In the genomic region with DNA sequence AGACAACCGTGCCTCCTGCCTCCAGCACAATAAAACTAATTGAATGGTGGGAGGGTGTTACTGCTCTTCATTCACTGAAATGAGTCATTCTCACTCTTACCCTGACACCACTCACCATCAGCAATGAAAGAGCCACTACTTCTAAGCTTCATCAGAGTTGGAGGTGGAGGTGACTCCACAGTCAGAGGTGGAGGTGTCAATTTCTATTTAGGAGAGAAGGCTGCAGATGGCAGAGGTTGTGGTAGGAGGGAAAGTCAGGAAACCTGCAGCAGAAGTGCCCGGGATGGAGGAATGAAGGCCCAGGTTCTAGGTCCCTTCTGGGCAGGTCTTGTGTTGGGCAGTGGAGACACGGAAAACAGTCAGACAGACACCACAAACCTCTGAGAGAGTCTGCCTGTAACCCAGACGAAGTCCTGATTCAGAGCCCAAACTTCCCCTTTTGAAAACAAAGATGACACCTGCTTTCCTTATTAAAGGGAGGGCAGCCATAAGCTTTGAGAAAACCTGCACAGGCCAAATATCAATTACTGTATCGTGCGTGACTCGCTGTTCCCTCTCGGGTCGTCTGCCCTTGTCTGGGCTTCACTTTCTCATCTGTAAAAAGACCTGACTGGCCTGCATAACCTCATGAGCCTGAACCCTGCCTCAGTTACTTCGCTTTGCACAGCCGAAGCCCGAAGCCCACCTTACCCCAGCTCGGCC, we compare ENCODE assay signal across 8 cellular contexts. TPM values are rescaled to one million over a fixed set of nuclear protein-coding genes. Genes with fewer than 3 reads are reported as not detected.
A peak's percentile ranks its signal among the peaks of the same experiment; 100 is the strongest.
DNase-seq lines count a peak whose midpoint lies in the region; ATAC-seq and TF ChIP-seq lines count a peak whose summit lies in the region.

No MANE protein-coding gene starts in this region.

- CTCF ChIA-PET in WTC11 (lab: Charles Lee) = interaction anchor here (1.0 to 1.1 kb wide), 2 partner anchors 33 to 147 kb away, joined by 3 to 4 read pairs; no protein-coding TSS in a partner anchor

- H3K27me3 Mint-ChIP-seq in WTC11 (ENCODE audit: low read depth) = no peaks in the 10 kb centered on the region; the same call in 1 of the 2 replicates

- no peaks in the 10 kb centered on the region for H3K36me3 Mint-ChIP-seq in WTC11

- no peaks in the 10 kb centered on the region for H3K9me3 Mint-ChIP-seq in WTC11

- POLR2A ChIA-PET in WTC11 (lab: Charles Lee) = no interaction called here

- intact Hi-C loops in psoas muscle (cut with DNase I) = loop anchor here (5.0 to 10.0 kb wide), 5 partner anchors 113 to 353 kb away; partner anchors contain the start of gene RAI1 (in 1 of the 2)

- H3K4me3 ChIP-seq in AG09309 (ENCODE audit: control insufficient read depth, low read depth, low read length) (peak overlapping the region; percentile 80), fibroblast of mammary gland (ENCODE audit: control insufficient read depth, low read depth, low read length) (peak overlapping the region; percentile 76), psoas muscle (peak overlapping the region; percentile 90)

- WGBS in psoas muscle, 3 donors = 5 to 9% (median 6%) methylated on average over 13 of the region's 13 CpGs

- ATAC-seq in HG03571 (IDR thresholded peaks at IDR 0.05; ENCODE audit: unreplicated experiment) (peak; percentile 10), WTC11 (no peak), psoas muscle (no peak), GM21515 (IDR thresholded peaks at IDR 0.05; ENCODE audit: unreplicated experiment) (no peak), HG03039 (IDR thresholded peaks at IDR 0.05; ENCODE audit: unreplicated experiment) (no peak)

- peak overlapping the region; percentile 89 for H3K4me3 Mint-ChIP-seq in WTC11

- DNase-seq in AG09309 (ENCODE audit: low read depth) = no peak
- DNase-seq in WTC11 (ENCODE audit: low spot score) = no peak
- DNase-seq in fibroblast of mammary gland (ENCODE audit: low read depth) = no peak
- DNase-seq in psoas muscle = no peak
- no peak for DNase-seq in NCI-H1694 (lab: John Stamatoyannopoulos, UW)

- peaks cover 29% of the 10 kb centered on the region for H3K4me1 Mint-ChIP-seq in WTC11

- peaks cover 34% of the 10 kb centered on the region for H3K4me1 ChIP-seq in psoas muscle

- 0 out of 2 replicates have a peak overlapping the region, but pooled peaks have one; percentile 73 for H3K27ac Mint-ChIP-seq in WTC11

- TF ChIP-seq CTCF in AG09309 (IDR thresholded peaks at IDR 0.05; ENCODE audit: control insufficient read depth, insufficient read depth, low read depth, low read length, missing control alignments) (no peak), WTC11 (IDR thresholded peaks at IDR 0.05) (no peak), fibroblast of mammary gland (conservative IDR thresholded peaks at IDR 0.05; ENCODE audit: control insufficient read depth, insufficient read depth, low read depth, low read length) (no peak), psoas muscle (IDR thresholded peaks at IDR 0.05) (no peak)

- H3K36me3 ChIP-seq in psoas muscle (ENCODE audit: insufficient read depth in 1 of 2, low read depth in 1 of 2) = no peaks in the 10 kb centered on the region

- H3K27ac ChIP-seq in psoas muscle = peak overlapping the region; percentile 90

- H3K27me3 ChIP-seq in psoas muscle (ENCODE audit: insufficient read depth in 3 of 3, low read length in 2 of 3) = no peaks in the 10 kb centered on the region

- H3K9me3 ChIP-seq in psoas muscle = no peaks in the 10 kb centered on the region

TF ChIP-seq in WTC11, 78 proteins besides CTCF, POLR2A, EP300 and RAD21:
- TF ChIP-seq, protein P1, sequence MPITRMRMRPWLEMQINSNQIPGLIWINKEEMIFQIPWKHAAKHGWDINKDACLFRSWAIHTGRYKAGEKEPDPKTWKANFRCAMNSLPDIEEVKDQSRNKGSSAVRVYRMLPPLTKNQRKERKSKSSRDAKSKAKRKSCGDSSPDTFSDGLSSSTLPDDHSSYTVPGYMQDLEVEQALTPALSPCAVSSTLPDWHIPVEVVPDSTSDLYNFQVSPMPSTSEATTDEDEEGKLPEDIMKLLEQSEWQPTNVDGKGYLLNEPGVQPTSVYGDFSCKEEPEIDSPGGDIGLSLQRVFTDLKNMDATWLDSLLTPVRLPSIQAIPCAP (CRISPR knock-in tag; IDR thresholded peaks at IDR 0.05) = no peak
- TF ChIP-seq, protein P2, sequence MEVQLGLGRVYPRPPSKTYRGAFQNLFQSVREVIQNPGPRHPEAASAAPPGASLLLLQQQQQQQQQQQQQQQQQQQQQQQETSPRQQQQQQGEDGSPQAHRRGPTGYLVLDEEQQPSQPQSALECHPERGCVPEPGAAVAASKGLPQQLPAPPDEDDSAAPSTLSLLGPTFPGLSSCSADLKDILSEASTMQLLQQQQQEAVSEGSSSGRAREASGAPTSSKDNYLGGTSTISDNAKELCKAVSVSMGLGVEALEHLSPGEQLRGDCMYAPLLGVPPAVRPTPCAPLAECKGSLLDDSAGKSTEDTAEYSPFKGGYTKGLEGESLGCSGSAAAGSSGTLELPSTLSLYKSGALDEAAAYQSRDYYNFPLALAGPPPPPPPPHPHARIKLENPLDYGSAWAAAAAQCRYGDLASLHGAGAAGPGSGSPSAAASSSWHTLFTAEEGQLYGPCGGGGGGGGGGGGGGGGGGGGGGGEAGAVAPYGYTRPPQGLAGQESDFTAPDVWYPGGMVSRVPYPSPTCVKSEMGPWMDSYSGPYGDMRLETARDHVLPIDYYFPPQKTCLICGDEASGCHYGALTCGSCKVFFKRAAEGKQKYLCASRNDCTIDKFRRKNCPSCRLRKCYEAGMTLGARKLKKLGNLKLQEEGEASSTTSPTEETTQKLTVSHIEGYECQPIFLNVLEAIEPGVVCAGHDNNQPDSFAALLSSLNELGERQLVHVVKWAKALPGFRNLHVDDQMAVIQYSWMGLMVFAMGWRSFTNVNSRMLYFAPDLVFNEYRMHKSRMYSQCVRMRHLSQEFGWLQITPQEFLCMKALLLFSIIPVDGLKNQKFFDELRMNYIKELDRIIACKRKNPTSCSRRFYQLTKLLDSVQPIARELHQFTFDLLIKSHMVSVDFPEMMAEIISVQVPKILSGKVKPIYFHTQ (CRISPR knock-in tag; IDR thresholded peaks at IDR 0.05) = no peak
- TF ChIP-seq ZSCAN18 (CRISPR knock-in tag; IDR thresholded peaks at IDR 0.05) = no peak
- TF ChIP-seq, protein P3, sequence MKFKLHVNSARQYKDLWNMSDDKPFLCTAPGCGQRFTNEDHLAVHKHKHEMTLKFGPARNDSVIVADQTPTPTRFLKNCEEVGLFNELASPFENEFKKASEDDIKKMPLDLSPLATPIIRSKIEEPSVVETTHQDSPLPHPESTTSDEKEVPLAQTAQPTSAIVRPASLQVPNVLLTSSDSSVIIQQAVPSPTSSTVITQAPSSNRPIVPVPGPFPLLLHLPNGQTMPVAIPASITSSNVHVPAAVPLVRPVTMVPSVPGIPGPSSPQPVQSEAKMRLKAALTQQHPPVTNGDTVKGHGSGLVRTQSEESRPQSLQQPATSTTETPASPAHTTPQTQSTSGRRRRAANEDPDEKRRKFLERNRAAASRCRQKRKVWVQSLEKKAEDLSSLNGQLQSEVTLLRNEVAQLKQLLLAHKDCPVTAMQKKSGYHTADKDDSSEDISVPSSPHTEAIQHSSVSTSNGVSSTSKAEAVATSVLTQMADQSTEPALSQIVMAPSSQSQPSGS (CRISPR knock-in tag; IDR thresholded peaks at IDR 0.05; ENCODE audit: borderline replicate concordance, low read depth) = no peak

RNA-seq across cellular contexts. Expression of gene ATPAF2, which starts 0.7 kb away (rescaled TPM):
- total RNA-seq in WTC11 (2021) (32.2 to 36.8 TPM (median 33.5 TPM) in 3 replicates), psoas muscle (10 to 100 TPM; 23.9 to 39.7 (median 30.4) TPM)
- polyA plus RNA-seq in psoas muscle = 10 to 100 TPM; 16.5 to 34.9 (median 23.0) TPM

RNA-seq across cellular contexts. Expression of gene GID4, which starts 0.9 kb away (rescaled TPM):
- total RNA-seq in WTC11 (2021) = 15.4 to 16.0 TPM (median 15.7 TPM) in 3 replicates
- total RNA-seq in psoas muscle = 10 to 100 TPM; 22.4 to 39.6 (median 38.5) TPM
- polyA plus RNA-seq in psoas muscle = 10 to 100 TPM; 10.8 to 55.2 (median 20.0) TPM

RNA-seq across cellular contexts. Expression of gene DRG2, which starts 49.4 kb away (rescaled TPM):
- 40.8 to 43.1 TPM (median 41.4 TPM) in 3 replicates for total RNA-seq in WTC11 (2021)
- total RNA-seq in psoas muscle = 10 to 100 TPM; 23.7 to 33.5 (median 27.9) TPM
- 10 to 100 TPM; 23.9 to 33.2 (median 30.6) TPM for polyA plus RNA-seq in psoas muscle
